Comparison of ENCODE assay signal across 1 cellular context in genomic region chr17:39737331-39737760, GRCh38.
TF ChIP-seq lines count a peak whose summit lies in the region.

No MANE protein-coding gene starts in this region.

TF ChIP-seq in HepG2, 621 proteins besides CTCF, POLR2A, EP300 and RAD21 (continued from another document and continues in another):
- TF ChIP-seq ZNF343 (CRISPR knock-in tag; IDR thresholded peaks at IDR 0.05) (no peak), ZNF335 (CRISPR knock-in tag; IDR thresholded peaks at IDR 0.05) (no peak; the same call in 1 of the 2 replicates), SOX5 (CRISPR knock-in tag; IDR thresholded peaks at IDR 0.05; ENCODE audit: borderline replicate concordance) (no peak), SALL1 (CRISPR knock-in tag; IDR thresholded peaks at IDR 0.05) (no peak), ZNF576 (CRISPR knock-in tag; IDR thresholded peaks at IDR 0.05) (no peak), ZNF709 (CRISPR knock-in tag; IDR thresholded peaks at IDR 0.05) (no peak), ZNF383 (CRISPR knock-in tag; IDR thresholded peaks at IDR 0.05; ENCODE audit: borderline replicate concordance) (no peak), NBN (conservative IDR thresholded peaks at IDR 0.05) (no peak), PRPF4 (IDR thresholded peaks at IDR 0.05; ENCODE audit: low read depth, low read length, poor library complexity, severe bottlenecking) (no peak), KAT2B (IDR thresholded peaks at IDR 0.05; ENCODE audit: borderline replicate concordance, low read depth, low read length) (no peak), ZSCAN5A (CRISPR knock-in tag; IDR thresholded peaks at IDR 0.05; ENCODE audit: borderline replicate concordance) (no peak), MTF1 (CRISPR knock-in tag; IDR thresholded peaks at IDR 0.05) (no peak), ZNF382 (CRISPR knock-in tag; IDR thresholded peaks at IDR 0.05; ENCODE audit: borderline replicate concordance) (no peak), SIN3A (IDR thresholded peaks at IDR 0.05; ENCODE audit: borderline replicate concordance, low read depth, low read length) (no peak), ZNF549 (CRISPR knock-in tag; IDR thresholded peaks at IDR 0.05) (no peak), ZFP91 (CRISPR knock-in tag; IDR thresholded peaks at IDR 0.05; ENCODE audit: borderline replicate concordance) (no peak), ZSCAN30 (CRISPR knock-in tag; IDR thresholded peaks at IDR 0.05) (no peak), NR2F1 (CRISPR knock-in tag; IDR thresholded peaks at IDR 0.05) (no peak), GABPB1 (CRISPR knock-in tag; IDR thresholded peaks at IDR 0.05) (no peak), ZNF678 (CRISPR knock-in tag; IDR thresholded peaks at IDR 0.05) (no peak), KLF9 (CRISPR knock-in tag; IDR thresholded peaks at IDR 0.05; ENCODE audit: low read depth) (0 out of 2 replicates have a peak, but pooled peaks have one; percentile 13), NRL (CRISPR knock-in tag; IDR thresholded peaks at IDR 0.05; ENCODE audit: borderline replicate concordance) (no peak), REXO4 (CRISPR knock-in tag; IDR thresholded peaks at IDR 0.05; ENCODE audit: borderline replicate concordance) (no peak), ZNF256 (CRISPR knock-in tag; conservative IDR thresholded peaks at IDR 0.05) (no peak), ZNF264 (CRISPR knock-in tag; IDR thresholded peaks at IDR 0.05) (no peak), FOXA3 (CRISPR knock-in tag; IDR thresholded peaks at IDR 0.05) (0 out of 2 replicates have a peak, but pooled peaks have one; percentile 11), SIX1 (CRISPR knock-in tag; IDR thresholded peaks at IDR 0.05; ENCODE audit: borderline replicate concordance) (no peak), HIVEP1 (CRISPR knock-in tag; IDR thresholded peaks at IDR 0.05) (no peak), THAP11 (CRISPR knock-in tag; IDR thresholded peaks at IDR 0.05) (no peak), NPAS2 (CRISPR knock-in tag; IDR thresholded peaks at IDR 0.05; ENCODE audit: borderline replicate concordance) (no peak)
- TF ChIP-seq, protein P1, sequence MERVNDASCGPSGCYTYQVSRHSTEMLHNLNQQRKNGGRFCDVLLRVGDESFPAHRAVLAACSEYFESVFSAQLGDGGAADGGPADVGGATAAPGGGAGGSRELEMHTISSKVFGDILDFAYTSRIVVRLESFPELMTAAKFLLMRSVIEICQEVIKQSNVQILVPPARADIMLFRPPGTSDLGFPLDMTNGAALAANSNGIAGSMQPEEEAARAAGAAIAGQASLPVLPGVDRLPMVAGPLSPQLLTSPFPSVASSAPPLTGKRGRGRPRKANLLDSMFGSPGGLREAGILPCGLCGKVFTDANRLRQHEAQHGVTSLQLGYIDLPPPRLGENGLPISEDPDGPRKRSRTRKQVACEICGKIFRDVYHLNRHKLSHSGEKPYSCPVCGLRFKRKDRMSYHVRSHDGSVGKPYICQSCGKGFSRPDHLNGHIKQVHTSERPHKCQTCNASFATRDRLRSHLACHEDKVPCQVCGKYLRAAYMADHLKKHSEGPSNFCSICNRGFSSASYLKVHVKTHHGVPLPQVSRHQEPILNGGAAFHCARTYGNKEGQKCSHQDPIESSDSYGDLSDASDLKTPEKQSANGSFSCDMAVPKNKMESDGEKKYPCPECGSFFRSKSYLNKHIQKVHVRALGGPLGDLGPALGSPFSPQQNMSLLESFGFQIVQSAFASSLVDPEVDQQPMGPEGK (CRISPR knock-in tag; IDR thresholded peaks at IDR 0.05) = peak; percentile 92
- TF ChIP-seq, protein P2, sequence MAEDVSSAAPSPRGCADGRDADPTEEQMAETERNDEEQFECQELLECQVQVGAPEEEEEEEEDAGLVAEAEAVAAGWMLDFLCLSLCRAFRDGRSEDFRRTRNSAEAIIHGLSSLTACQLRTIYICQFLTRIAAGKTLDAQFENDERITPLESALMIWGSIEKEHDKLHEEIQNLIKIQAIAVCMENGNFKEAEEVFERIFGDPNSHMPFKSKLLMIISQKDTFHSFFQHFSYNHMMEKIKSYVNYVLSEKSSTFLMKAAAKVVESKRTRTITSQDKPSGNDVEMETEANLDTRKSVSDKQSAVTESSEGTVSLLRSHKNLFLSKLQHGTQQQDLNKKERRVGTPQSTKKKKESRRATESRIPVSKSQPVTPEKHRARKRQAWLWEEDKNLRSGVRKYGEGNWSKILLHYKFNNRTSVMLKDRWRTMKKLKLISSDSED (CRISPR knock-in tag; IDR thresholded peaks at IDR 0.05) = no peak
- TF ChIP-seq, protein P3, sequence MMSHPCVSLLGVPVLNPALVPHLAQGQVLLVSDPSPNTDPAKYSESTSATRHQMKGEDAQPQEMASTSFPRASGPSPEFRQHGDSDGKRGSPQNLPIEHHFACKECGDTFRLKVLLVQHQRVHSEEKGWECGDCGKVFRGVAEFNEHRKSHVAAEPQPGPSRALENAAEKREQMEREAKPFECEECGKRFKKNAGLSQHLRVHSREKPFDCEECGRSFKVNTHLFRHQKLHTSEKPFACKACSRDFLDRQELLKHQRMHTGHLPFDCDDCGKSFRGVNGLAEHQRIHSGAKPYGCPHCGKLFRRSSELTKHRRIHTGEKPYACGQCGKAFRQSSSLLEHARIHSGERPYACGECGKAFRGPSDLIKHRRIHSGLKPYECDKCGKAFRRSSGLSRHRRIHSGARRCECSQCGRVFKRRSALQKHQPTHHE (CRISPR knock-in tag; IDR thresholded peaks at IDR 0.05; ENCODE audit: borderline replicate concordance) = no peak
- TF ChIP-seq, protein P4, sequence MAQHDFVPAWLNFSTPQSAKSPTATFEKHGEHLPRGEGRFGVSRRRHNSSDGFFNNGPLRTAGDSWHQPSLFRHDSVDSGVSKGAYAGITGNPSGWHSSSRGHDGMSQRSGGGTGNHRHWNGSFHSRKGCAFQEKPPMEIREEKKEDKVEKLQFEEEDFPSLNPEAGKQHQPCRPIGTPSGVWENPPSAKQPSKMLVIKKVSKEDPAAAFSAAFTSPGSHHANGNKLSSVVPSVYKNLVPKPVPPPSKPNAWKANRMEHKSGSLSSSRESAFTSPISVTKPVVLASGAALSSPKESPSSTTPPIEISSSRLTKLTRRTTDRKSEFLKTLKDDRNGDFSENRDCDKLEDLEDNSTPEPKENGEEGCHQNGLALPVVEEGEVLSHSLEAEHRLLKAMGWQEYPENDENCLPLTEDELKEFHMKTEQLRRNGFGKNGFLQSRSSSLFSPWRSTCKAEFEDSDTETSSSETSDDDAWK (CRISPR knock-in tag; IDR thresholded peaks at IDR 0.05) = no peak
- TF ChIP-seq, protein P5, sequence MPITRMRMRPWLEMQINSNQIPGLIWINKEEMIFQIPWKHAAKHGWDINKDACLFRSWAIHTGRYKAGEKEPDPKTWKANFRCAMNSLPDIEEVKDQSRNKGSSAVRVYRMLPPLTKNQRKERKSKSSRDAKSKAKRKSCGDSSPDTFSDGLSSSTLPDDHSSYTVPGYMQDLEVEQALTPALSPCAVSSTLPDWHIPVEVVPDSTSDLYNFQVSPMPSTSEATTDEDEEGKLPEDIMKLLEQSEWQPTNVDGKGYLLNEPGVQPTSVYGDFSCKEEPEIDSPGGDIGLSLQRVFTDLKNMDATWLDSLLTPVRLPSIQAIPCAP (CRISPR knock-in tag; IDR thresholded peaks at IDR 0.05; ENCODE audit: low read depth) = no peak
- TF ChIP-seq, protein P6, sequence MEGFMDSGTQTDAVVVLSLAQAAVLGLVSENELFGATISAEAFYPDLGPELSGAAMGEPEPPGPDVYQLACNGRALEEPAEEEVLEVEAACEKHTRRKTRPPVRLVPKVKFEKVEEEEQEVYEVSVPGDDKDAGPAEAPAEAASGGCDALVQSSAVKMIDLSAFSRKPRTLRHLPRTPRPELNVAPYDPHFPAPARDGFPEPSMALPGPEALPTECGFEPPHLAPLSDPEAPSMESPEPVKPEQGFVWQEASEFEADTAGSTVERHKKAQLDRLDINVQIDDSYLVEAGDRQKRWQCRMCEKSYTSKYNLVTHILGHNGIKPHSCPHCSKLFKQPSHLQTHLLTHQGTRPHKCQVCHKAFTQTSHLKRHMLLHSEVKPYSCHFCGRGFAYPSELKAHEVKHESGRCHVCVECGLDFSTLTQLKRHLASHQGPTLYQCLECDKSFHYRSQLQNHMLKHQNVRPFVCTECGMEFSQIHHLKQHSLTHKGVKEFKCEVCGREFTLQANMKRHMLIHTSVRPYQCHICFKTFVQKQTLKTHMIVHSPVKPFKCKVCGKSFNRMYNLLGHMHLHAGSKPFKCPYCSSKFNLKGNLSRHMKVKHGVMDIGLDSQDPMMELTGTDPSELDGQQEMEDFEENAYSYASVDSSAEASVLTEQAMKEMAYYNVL (CRISPR knock-in tag; IDR thresholded peaks at IDR 0.05; ENCODE audit: borderline replicate concordance) = no peak
- TF ChIP-seq, protein P7, sequence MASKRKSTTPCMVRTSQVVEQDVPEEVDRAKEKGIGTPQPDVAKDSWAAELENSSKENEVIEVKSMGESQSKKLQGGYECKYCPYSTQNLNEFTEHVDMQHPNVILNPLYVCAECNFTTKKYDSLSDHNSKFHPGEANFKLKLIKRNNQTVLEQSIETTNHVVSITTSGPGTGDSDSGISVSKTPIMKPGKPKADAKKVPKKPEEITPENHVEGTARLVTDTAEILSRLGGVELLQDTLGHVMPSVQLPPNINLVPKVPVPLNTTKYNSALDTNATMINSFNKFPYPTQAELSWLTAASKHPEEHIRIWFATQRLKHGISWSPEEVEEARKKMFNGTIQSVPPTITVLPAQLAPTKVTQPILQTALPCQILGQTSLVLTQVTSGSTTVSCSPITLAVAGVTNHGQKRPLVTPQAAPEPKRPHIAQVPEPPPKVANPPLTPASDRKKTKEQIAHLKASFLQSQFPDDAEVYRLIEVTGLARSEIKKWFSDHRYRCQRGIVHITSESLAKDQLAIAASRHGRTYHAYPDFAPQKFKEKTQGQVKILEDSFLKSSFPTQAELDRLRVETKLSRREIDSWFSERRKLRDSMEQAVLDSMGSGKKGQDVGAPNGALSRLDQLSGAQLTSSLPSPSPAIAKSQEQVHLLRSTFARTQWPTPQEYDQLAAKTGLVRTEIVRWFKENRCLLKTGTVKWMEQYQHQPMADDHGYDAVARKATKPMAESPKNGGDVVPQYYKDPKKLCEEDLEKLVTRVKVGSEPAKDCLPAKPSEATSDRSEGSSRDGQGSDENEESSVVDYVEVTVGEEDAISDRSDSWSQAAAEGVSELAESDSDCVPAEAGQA (IDR thresholded peaks at IDR 0.05; ENCODE audit: low read depth) = no peak
- TF ChIP-seq, protein P7 (CRISPR knock-in tag; IDR thresholded peaks at IDR 0.05; ENCODE audit: borderline replicate concordance) = no peak
- TF ChIP-seq, protein P8, sequence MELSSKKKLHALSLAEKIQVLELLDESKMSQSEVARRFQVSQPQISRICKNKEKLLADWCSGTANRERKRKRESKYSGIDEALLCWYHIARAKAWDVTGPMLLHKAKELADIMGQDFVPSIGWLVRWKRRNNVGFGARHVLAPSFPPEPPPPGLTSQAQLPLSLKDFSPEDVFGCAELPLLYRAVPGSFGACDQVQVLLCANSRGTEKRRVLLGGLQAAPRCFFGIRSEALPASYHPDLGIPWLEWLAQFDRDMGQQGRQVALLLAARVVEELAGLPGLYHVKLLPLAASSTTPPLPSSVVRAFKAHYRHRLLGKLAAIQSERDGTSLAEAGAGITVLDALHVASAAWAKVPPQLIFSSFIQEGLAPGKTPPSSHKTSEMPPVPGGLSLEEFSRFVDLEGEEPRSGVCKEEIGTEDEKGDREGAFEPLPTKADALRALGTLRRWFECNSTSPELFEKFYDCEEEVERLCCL (CRISPR knock-in tag; IDR thresholded peaks at IDR 0.05; ENCODE audit: borderline replicate concordance) = no peak
